18 cellular contexts compared by ENCODE assay signal in the genomic region with DNA sequence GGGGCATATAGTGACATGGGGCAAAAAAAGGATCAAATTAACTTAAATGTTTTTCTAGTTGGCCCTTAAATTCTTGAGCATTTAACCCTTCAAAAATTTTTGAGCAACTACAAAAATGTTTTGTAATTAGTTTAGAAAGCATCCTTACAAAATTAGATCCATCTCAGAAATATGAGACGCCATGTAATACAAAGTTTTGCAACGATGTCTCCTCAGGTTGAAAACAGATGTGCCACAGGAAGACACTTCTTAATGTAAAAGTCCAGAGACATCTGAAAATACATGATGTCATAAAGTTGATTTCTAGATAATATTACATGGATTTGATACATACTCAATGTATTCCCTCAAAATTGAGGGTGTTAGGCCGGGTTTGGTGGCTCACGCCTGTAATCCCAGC. TPM values are rescaled to one million over a fixed set of nuclear protein-coding genes. Genes with fewer than 3 reads are reported as not detected.
DNase-seq lines count a peak whose midpoint lies in the region; ATAC-seq, FAIRE-seq and TF ChIP-seq lines count a peak whose summit lies in the region.
"Had no signal": no experiment of that assay in that cellular context is flagged by ENCODE, and none has a peak within 500 bp of the region (broad histone marks: within the 10 kb centered on the region; RNA-seq: fewer than 3 reads in every experiment).

No MANE protein-coding gene starts in this region.

- H3K4me1 ChIP-seq in HEK293 (ENCODE audit: control insufficient read depth, insufficient read depth, low read length): no peaks in the 10 kb centered on the region
- peaks cover 40% of the 10 kb centered on the region for H3K4me1 ChIP-seq in PC-9 (replicated peaks; ENCODE audit: insufficient read depth)
- H3K4me1 ChIP-seq in gastrocnemius medialis: peaks cover 12 to 45% of the 10 kb centered on the region in 2 donors

- no TSS peak for BruUV-seq in PC-9 (replicated peaks; lab: Mats Ljungman, UMichigan)

- TF ChIP-seq CTCF in HEK293 (tag by site-specific recombination; IDR thresholded peaks at IDR 0.05) (no peak), PC-9 (conservative IDR thresholded peaks at IDR 0.05) (no peak), gastrocnemius medialis (IDR thresholded peaks at IDR 0.05 in 4 of 5, conservative IDR thresholded peaks at IDR 0.05 in 1 of 5) (no peak)

- ATAC-seq in gastrocnemius medialis: no peak
- ATAC-seq in HG02970 (IDR thresholded peaks at IDR 0.05; ENCODE audit: low FRiP score, unreplicated experiment): no peak
- ATAC-seq in left ventricle myocardium superior: no peak

- FAIRE-seq in H54 (lab: Jason Lieb, UNC): no peak
- FAIRE-seq: G401.6 had no signal

- no peaks in the 10 kb centered on the region for H4K20me1 ChIP-seq in PC-9 (ENCODE audit: insufficient read depth)

- H3F3A ChIP-seq in PC-9 (ENCODE audit: insufficient read depth, low read depth): peaks cover 52% of the 10 kb centered on the region

- H3K27ac ChIP-seq in HEK293 (ENCODE audit: extremely low read depth, low read depth, low read length) (no peak overlapping the region), PC-9 (peak overlapping the region; percentile 53), gastrocnemius medialis (peak overlapping the region; percentile 24 to 100 (median 84))
- H3K27ac ChIP-seq: SJCRH30 had no signal

- no peak for TF ChIP-seq POLR2A in gastrocnemius medialis (IDR thresholded peaks at IDR 0.05)
- no peak for TF ChIP-seq POLR2A in H54 (IDR thresholded peaks at IDR 0.05; ENCODE audit: low read depth, low read length)

- H3K27me3 ChIP-seq in PC-9 (ENCODE audit: insufficient read depth, low read depth): no peaks in the 10 kb centered on the region
- H3K27me3 ChIP-seq in gastrocnemius medialis: no peaks in the 10 kb centered on the region
- H3K27me3 ChIP-seq: SJCRH30 had no signal

- POLR2A ChIA-PET in HEK293 (lab: Yijun Ruan, JAX): no interaction called here
- POLR2A ChIA-PET in PC-9 (lab: Charles Lee; ENCODE audit: unreplicated experiment): no interaction called here

- no peak for DNase-seq in PC-9
- DNase-seq in fibroblast of gingiva (ENCODE audit: low read depth): peak; percentile 60
- DNase-seq in gastrocnemius medialis: no peak
- no peak for DNase-seq in H54 (ENCODE audit: insufficient read length, low spot score)
- no peak for DNase-seq in left ventricle myocardium superior
- DNase-seq: ACHN, AML-193, COR-L47, MV-4-11, NCI-H1417 treated with DMSO at 0.1 percent for 48 hours, NCI-H187 treated with DMSO at 0.1 percent for 48 hours, NCI-H226, NCI-H524, NCI-H82, SJCRH30 had no signal

- intact Hi-C loops in PC-9 (cut with micrococcal nuclease; ENCODE audit: unreplicated experiment) (no loop called here), gastrocnemius medialis (cut with DNase I; ENCODE audit: low total_unique reads) (no loop called here), left ventricle myocardium superior (cut with micrococcal nuclease) (no loop called here)

- H3K4me2 ChIP-seq in PC-9: peak overlapping the region; percentile 69

- peaks cover 9 to 29% of the 10 kb centered on the region in 2 experiments for H3K36me3 ChIP-seq in HEK293 (ENCODE audit: control insufficient read depth in 2 of 2, insufficient read depth in 1 of 2, low read length in 2 of 2)
- H3K36me3 ChIP-seq in PC-9 (ENCODE audit: low read depth): peaks cover 43% of the 10 kb centered on the region
- peaks cover 0 to 7% of the 10 kb centered on the region in 2 donors for H3K36me3 ChIP-seq in gastrocnemius medialis

- H3K9me2 ChIP-seq in PC-9 (ENCODE audit: insufficient read depth): no peaks in the 10 kb centered on the region

- in situ Hi-C loops in gastrocnemius medialis (cut with MboI; ENCODE audit: low sequenced_read_pairs in 4 of 4): loop anchor here in 1 of 4 donors (25.0 kb wide), 1 partner anchor 727 kb away; a partner anchor contains a TSS

- no peak overlapping the region for H2AFZ ChIP-seq in PC-9

- no peaks in the 10 kb centered on the region for H3K9me3 ChIP-seq in HEK293 (ENCODE audit: control insufficient read depth, insufficient read depth, low read depth, low read length)
- H3K9me3 ChIP-seq in PC-9 (ENCODE audit: insufficient read depth, low read depth): no peaks in the 10 kb centered on the region
- H3K9me3 ChIP-seq in gastrocnemius medialis: no peaks in the 10 kb centered on the region
- H3K9me3 ChIP-seq: SJCRH30 had no signal

- H3K79me2 ChIP-seq in PC-9 (ENCODE audit: low read depth): no peaks in the 10 kb centered on the region

- CTCF ChIA-PET in HEK293 (lab: Yijun Ruan, JAX): interaction anchor here (0.5 to 0.7 kb wide), 2 partner anchors 236 to 855 kb away, joined by 3 to 4 read pairs; no protein-coding TSS in a partner anchor
- CTCF ChIA-PET in PC-9 (lab: Charles Lee): interaction anchor here (0.5 kb wide), 1 partner anchor 8 kb away, joined by 4 read pairs; no protein-coding TSS in a partner anchor

- H3K4me3 ChIP-seq in HEK293 (ENCODE audit: low read depth, low read length): no peak overlapping the region
- H3K4me3 ChIP-seq in PC-9: no peak overlapping the region; the same call in 1 of the 2 replicates
- H3K4me3 ChIP-seq in gastrocnemius medialis: no peak overlapping the region
- H3K4me3 ChIP-seq: SJCRH30 had no signal

TF ChIP-seq in HEK293, 187 proteins besides CTCF, POLR2A, EP300 and RAD21:
- TF ChIP-seq KLF10 (tag by site-specific recombination; IDR thresholded peaks at IDR 0.05): no peak
- TF ChIP-seq, protein P1, sequence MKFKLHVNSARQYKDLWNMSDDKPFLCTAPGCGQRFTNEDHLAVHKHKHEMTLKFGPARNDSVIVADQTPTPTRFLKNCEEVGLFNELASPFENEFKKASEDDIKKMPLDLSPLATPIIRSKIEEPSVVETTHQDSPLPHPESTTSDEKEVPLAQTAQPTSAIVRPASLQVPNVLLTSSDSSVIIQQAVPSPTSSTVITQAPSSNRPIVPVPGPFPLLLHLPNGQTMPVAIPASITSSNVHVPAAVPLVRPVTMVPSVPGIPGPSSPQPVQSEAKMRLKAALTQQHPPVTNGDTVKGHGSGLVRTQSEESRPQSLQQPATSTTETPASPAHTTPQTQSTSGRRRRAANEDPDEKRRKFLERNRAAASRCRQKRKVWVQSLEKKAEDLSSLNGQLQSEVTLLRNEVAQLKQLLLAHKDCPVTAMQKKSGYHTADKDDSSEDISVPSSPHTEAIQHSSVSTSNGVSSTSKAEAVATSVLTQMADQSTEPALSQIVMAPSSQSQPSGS (tag by site-specific recombination; IDR thresholded peaks at IDR 0.05; ENCODE audit: low read depth): 0 out of 2 replicates have a peak, but pooled peaks have one; percentile 47

RNA-seq across cellular contexts. Expression of a gene that starts 37.5 kb away (rescaled TPM):
- total RNA-seq in PC-9 (2021) (149 and 214 TPM in 2 replicates), gastrocnemius medialis (100 to 1,000 TPM in 2 of 4 donors, 10 to 100 TPM in 2; 42.1 to 101 (median 80.2) TPM), left ventricle myocardium superior (113 TPM)
